ENCODE assay signal across 8 cellular contexts in the genomic region with DNA sequence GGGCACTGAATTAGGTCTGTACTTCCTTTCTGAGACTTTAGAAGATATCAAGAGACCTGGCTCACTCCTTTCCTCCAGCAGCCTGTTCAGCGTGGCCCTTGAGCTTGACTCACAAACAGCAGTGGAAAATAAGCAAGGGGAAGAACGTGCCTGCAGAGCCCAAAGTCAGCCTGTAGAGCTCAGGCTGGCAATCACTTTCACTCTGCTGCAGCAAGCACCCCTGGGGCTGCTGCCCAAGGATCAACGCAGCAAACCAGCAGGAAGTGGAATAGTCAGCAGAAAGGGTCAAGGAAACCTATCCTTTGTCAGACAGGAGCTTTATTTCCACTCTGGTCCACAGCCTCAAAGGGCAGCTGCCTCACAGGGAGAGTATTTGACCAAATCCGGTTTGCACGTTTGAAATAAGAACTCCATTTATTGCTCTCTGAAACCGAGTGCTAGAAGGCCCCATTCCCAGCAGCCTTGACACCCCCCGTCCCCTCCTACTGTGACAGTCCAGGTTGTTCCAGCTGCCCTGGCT.
DNase-seq lines count a peak whose midpoint lies in the region; ATAC-seq, FAIRE-seq and TF ChIP-seq lines count a peak whose summit lies in the region.

No MANE protein-coding gene starts in this region.

- DNase-seq in AG09309 (ENCODE audit: low read depth) (peak; percentile 61), Kasumi-1 (lab: John Stamatoyannopoulos, UW) (peak; percentile 45 to 77), heart left ventricle (peak in 2 of 5 donors; percentile 12 to 40), smooth muscle cell of the brain vasculature (ENCODE audit: low read depth, low spot score) (peak; percentile 93), D721Med (ENCODE audit: insufficient read length, low spot score) (no peak), RCC 7860 (ENCODE audit: low spot score) (no peak)
- DNase-seq in activated T-cell treated with anti-CD3 and anti-CD28 coated beads, Interleukin-2, amount 50 U/mL, for 48 hours: peak; percentile 70 to 72

- H3K27ac ChIP-seq in heart left ventricle: peak overlapping the region in 5 of 12 donors; percentile 9 to 95 (median 55)

- H3K4me3 ChIP-seq in AG09309 (ENCODE audit: control insufficient read depth, low read depth, low read length): no peak overlapping the region
- H3K4me3 ChIP-seq in heart left ventricle: peak overlapping the region in 3 of 12 donors; percentile 9 to 33 (median 22)

- FAIRE-seq in D721Med (lab: Jason Lieb, UNC): no peak
- no peak for FAIRE-seq in RCC 7860 (lab: Jason Lieb, UNC)

- peaks cover 0 to 31% (median 0%) of the 10 kb centered on the region in 12 donors for H3K4me1 ChIP-seq in heart left ventricle

- intact Hi-C loops in heart left ventricle (cut with DNase I): no loop called here

- TF ChIP-seq CTCF in AG09309 (IDR thresholded peaks at IDR 0.05; ENCODE audit: control insufficient read depth, insufficient read depth, low read depth, low read length, missing control alignments): peak; percentile 21
- TF ChIP-seq CTCF in heart left ventricle (IDR thresholded peaks at IDR 0.05): no peak
- TF ChIP-seq CTCF in D721Med (IDR thresholded peaks at IDR 0.05; ENCODE audit: insufficient read depth, missing control alignments): no peak

- TF ChIP-seq POLR2A in heart left ventricle (IDR thresholded peaks at IDR 0.05): no peak

- H3K36me3 ChIP-seq in heart left ventricle: no peaks in the 10 kb centered on the region

- H3K27me3 ChIP-seq in heart left ventricle: peaks cover 0 to 4% (median 0%) of the 10 kb centered on the region in 9 donors

- no peaks in the 10 kb centered on the region for H3K9me3 ChIP-seq in heart left ventricle

- ATAC-seq in GM21367 (IDR thresholded peaks at IDR 0.05; ENCODE audit: unreplicated experiment) (peak; percentile 38), heart left ventricle (peak in 3 of 4 donors; percentile 48 to 59 (median 54))

- WGBS in heart left ventricle, 4 donors: 60 to 65% (median 62%) methylated on average over 7 of the region's 7 CpGs

Comparison
In these comparisons a context has a peak if more than half of its experiments do, and no peak if none do; other contexts are left out.
1. DNase-seq: peak in AG09309 (single experiment), Kasumi-1 (2 of 2), activated T-cell treated with anti-CD3 and anti-CD28 coated beads, Interleukin-2, amount 50 U/mL, for 48 hours (2 of 2) and smooth muscle cell of the brain vasculature (single experiment); none in D721Med (single experiment) and RCC 7860 (single experiment).